ENCODE assay signal across 8 cellular contexts in the genomic region with DNA sequence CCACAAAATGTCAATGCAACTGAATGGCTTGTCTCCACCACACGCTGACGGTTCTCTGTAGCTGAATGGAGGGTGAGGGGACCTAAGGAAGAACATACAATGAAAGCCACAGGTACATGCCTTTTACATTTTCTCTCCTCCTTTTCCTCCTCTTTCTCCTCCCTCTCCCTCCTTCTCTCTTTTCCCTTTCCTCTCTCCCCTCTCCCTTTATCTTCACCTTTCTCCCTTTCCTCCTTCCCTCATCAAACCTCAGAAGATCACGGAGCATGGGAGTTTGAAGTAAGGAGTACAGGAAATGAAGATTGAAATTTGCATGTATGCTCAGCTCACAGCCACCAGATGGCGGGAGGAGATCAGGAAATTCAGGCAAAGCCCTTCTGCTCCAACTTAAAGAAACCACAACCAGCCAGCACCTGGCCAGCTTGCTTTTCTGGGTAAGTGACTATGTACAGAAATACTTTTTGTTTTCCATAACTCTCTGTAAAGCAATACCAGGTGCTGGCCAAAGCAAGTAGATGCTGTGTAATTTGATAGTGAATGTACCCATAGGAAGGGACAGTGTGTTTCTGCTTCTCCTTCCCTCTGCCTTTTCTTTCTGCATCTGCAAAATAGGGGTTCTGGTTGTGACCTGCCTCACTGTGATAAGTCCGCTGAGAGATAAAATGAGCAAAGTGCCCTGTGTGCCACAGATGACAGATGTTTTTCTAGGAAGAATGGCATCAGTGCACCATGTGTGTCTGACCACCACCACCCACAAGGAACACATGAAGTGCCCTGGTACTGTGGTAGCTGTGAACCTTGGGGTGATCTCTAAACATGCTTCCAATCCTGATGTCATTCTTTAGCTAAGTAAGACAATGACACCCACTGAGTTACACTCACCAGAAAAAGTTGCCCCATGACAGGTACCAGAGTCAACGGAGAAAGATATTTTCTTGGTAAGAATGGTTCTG. TPM values are rescaled to one million over a fixed set of nuclear protein-coding genes. Genes with fewer than 3 reads are reported as not detected.
DNase-seq lines count a peak whose midpoint lies in the region; ATAC-seq, FAIRE-seq and TF ChIP-seq lines count a peak whose summit lies in the region.

No MANE protein-coding gene starts in this region.

- H3K27ac Mint-ChIP-seq in Calu3 (ENCODE audit: unreplicated experiment): peak overlapping the region; percentile 5
- H3K27ac Mint-ChIP-seq in immature natural killer cell: peak overlapping the region in 1 of 6 donors; percentile 4

- no peaks in the 10 kb centered on the region for H3K36me3 ChIP-seq in body of pancreas (replicated peaks in 1 of 2; ENCODE audit: insufficient read depth in 1 of 2, low read depth in 2 of 2)

- H3K4me3 ChIP-seq in body of pancreas: no peak overlapping the region

- H3K9me3 Mint-ChIP-seq in Calu3 (ENCODE audit: low read depth, unreplicated experiment) (no peaks in the 10 kb centered on the region), immature natural killer cell (no peaks in the 10 kb centered on the region)

- intact Hi-C loops in Calu3 (cut with micrococcal nuclease; ENCODE audit: unreplicated experiment) (loop anchor here (1.0 to 5.0 kb wide), 4 partner anchors 240 to 531 kb away; no protein-coding TSS in a partner anchor), body of pancreas (cut with DNase I) (loop anchor here (2.0 to 5.0 kb wide), 2 partner anchors 293 to 350 kb away; no protein-coding TSS in a partner anchor)

- CTCF ChIA-PET in Calu3 (lab: Charles Lee): interaction anchor here (0.5 to 2.4 kb wide), 12 partner anchors 11 to 1083 kb away, joined by 3 to 46 read pairs (median 3); a partner anchor contains a TSS

- no peaks in the 10 kb centered on the region for H3K9me3 ChIP-seq in body of pancreas

- no peaks in the 10 kb centered on the region for H3K27me3 ChIP-seq in body of pancreas

- H3K4me3 Mint-ChIP-seq in Calu3 (ENCODE audit: low read depth, unreplicated experiment) (peak overlapping the region; percentile 59), immature natural killer cell (peak overlapping the region in 2 of 5 donors; percentile 24 to 31)

- no TSS peak for BruUV-seq in Calu3 (replicated peaks; lab: Mats Ljungman, UMichigan)

- DNase-seq in Calu3: peak; percentile 76
- DNase-seq in H54 (ENCODE audit: insufficient read length, low spot score): no peak
- DNase-seq in NCI-H1930 (lab: John Stamatoyannopoulos, UW): peak; percentile 43 to 55
- peak; percentile 45 for DNase-seq in T1000 (lab: John Stamatoyannopoulos, UW)
- peak; percentile 77 to 82 (median 80) for DNase-seq in body of pancreas
- peak; percentile 64 to 71 (median 69) for DNase-seq in immature natural killer cell
- peak; percentile 40 to 57 (median 42) for DNase-seq in stimulated activated CD4-positive, alpha-beta T cell treated with anti-CD3 and anti-CD28 coated beads, Interleukin-12 subunit alpha, Interleukin-12 subunit beta, amount 100 ng/mL, for 48 hours (ENCODE audit: low read depth in 2 of 3, low spot score in 1 of 3)
- no peak for DNase-seq in mesenteric fat pad (ENCODE audit: low spot score)

- 19 to 23% methylated on average over 6 of the region's 6 CpGs for WGBS in body of pancreas, 2 donors

- H3K27ac ChIP-seq in body of pancreas: no peak overlapping the region

- ATAC-seq in body of pancreas: peak; percentile 91

- peaks cover 11% of the 10 kb centered on the region for H3K4me1 ChIP-seq in body of pancreas

- H3K36me3 Mint-ChIP-seq in Calu3 (ENCODE audit: insufficient read depth, unreplicated experiment): no peaks in the 10 kb centered on the region
- no peaks in the 10 kb centered on the region for H3K36me3 Mint-ChIP-seq in immature natural killer cell

- no peaks in the 10 kb centered on the region for H3K27me3 Mint-ChIP-seq in Calu3 (ENCODE audit: unreplicated experiment)
- peaks cover 0 to 4% (median 3%) of the 10 kb centered on the region in 3 donors for H3K27me3 Mint-ChIP-seq in immature natural killer cell (ENCODE audit: low read depth in 3 of 3)

- TF ChIP-seq POLR2A in H54 (IDR thresholded peaks at IDR 0.05; ENCODE audit: low read depth, low read length) (no peak), body of pancreas (IDR thresholded peaks at IDR 0.05) (no peak)

- no peaks in the 10 kb centered on the region for H3K4me1 Mint-ChIP-seq in Calu3 (ENCODE audit: low read depth, unreplicated experiment)
- peaks cover 32 to 36% of the 10 kb centered on the region in 2 donors for H3K4me1 Mint-ChIP-seq in immature natural killer cell

- TF ChIP-seq CTCF in Calu3 (IDR thresholded peaks at IDR 0.05; ENCODE audit: unreplicated experiment): peak; percentile 74
- peak; percentile 48 to 97 (median 94) for TF ChIP-seq CTCF in body of pancreas (IDR thresholded peaks at IDR 0.05)

- peak; percentile 60 for FAIRE-seq in H54 (lab: Jason Lieb, UNC)

RNA-seq across cellular contexts. Expression of a gene that starts 18.6 kb away (rescaled TPM):
- 44.1 and 45.5 TPM in 2 replicates for total RNA-seq in Calu3 (2022)
- total RNA-seq in body of pancreas: 10 to 100 TPM; 62.8 to 69.5 TPM
- polyA plus RNA-seq in immature natural killer cell: 10 to 100 TPM; 20.3 to 41.3 (median 36.4) TPM
- total RNA-seq in mesenteric fat pad: 94.0 TPM

Comparison
In these comparisons a context has a peak if more than half of its experiments do, and no peak if none do; other contexts are left out.
1. DNase-seq: peak in Calu3 (single experiment), NCI-H1930 (2 of 2), T1000 (single experiment), body of pancreas (4 of 4), immature natural killer cell (3 of 3) and stimulated activated CD4-positive, alpha-beta T cell treated with anti-CD3 and anti-CD28 coated beads, Interleukin-12 subunit alpha, Interleukin-12 subunit beta, amount 100 ng/mL, for 48 hours (3 of 3); none in H54 (single experiment) and mesenteric fat pad (single experiment).